Comparison of ENCODE assay signal across 16 cellular contexts in the genomic region with DNA sequence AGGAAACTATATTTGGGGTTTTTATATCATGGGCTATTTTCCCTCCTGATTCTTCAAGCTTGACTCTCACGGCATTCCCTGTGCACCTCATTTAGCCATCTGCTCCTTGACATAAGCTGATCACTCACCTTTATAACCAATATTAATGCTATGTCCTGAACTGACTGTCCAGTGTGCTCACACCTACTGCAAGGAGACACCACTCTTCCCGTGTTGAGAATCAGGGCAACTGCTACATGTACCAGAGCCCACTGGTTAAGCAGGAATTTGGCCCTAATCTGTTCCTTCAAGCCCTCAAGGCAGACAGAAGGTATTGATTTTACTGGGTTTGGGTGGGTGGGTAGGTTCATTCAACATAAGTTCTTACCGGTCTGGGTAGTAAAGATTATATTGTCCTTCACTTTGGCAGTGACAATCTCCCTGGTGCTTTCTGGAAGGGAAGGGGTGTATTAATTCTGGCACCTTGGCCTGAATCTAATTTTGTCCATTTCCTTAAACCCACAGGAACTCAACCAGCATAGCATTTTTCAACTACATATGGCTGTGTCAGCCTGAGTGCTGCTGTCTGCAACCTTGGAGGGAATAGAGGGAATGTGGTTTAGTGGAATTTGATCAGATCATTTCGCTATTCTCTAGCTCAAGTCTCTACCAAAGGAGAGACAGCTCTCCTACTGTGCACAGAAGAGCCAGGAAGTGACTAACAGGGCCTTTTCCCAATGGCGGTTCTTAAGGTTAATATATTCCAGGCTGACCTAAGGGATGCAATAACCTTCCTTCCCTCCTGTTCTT.
A peak's percentile ranks its signal among the peaks of the same experiment; 100 is the strongest.
DNase-seq lines count a peak whose midpoint lies in the region; FAIRE-seq and TF ChIP-seq lines count a peak whose summit lies in the region.
"Had no signal": no experiment of that assay in that cellular context is flagged by ENCODE, and none has a peak within 500 bp of the region (broad histone marks: within the 10 kb centered on the region; RNA-seq: fewer than 3 reads in every experiment).

No MANE protein-coding gene starts in this region.

- no peaks in the 10 kb centered on the region for H3K4me1 ChIP-seq in ovary (ENCODE audit: insufficient read depth)
- H3K4me1 ChIP-seq: left lung had no signal

- in situ Hi-C loops in astrocyte of the spinal cord (cut with HindIII; ENCODE audit: low sequenced_read_pairs): no loop called here

- no peaks in the 10 kb centered on the region for H3K9me3 ChIP-seq in ovary
- H3K9me3 ChIP-seq: gastrocnemius medialis, left lung, uterus had no signal

- H3K36me3 ChIP-seq in ovary: no peaks in the 10 kb centered on the region
- H3K36me3 ChIP-seq: gastrocnemius medialis, left lung, uterus had no signal

- no peaks in the 10 kb centered on the region for H3K27me3 ChIP-seq in ovary
- H3K27me3 ChIP-seq: gastrocnemius medialis, left lung, uterus had no signal

- DNase-seq in AG09309 (ENCODE audit: low read depth) (peak; percentile 83), HTR-8/SVneo (ENCODE audit: insufficient read length, low spot score) (peak; percentile 18), astrocyte of the spinal cord (ENCODE audit: low read depth, low spot score) (peak; percentile 96), iPS DF 19.7 (ENCODE audit: low read depth, low spot score) (peak; percentile 42), medulla oblongata (ENCODE audit: extremely low spot score) (no peak), mucosa of gallbladder (ENCODE audit: low spot score) (no peak), ovary (no peak), HuH-7 (ENCODE audit: low spot score) (no peak)
- DNase-seq: activated CD4-positive, alpha-beta T cell treated with anti-CD3 and anti-CD28 coated beads for 36 hours; gastrocnemius medialis; Karpas-422; left lung; NCI-H345; SHP77 treated with DMSO at 0.1 percent for 48 hours; uterus had no signal

- intact Hi-C loops in ovary (cut with DNase I): no loop called here

- H3K4me3 ChIP-seq in AG09309 (ENCODE audit: control insufficient read depth, low read depth, low read length) (no peak overlapping the region), astrocyte of the spinal cord (ENCODE audit: low read depth, low read length) (no peak overlapping the region), ovary (no peak overlapping the region)
- H3K4me3 ChIP-seq: gastrocnemius medialis, left lung, uterus had no signal

- TF ChIP-seq CTCF in AG09309 (IDR thresholded peaks at IDR 0.05; ENCODE audit: control insufficient read depth, insufficient read depth, low read depth, low read length, missing control alignments): no peak
- TF ChIP-seq CTCF in astrocyte of the spinal cord (IDR thresholded peaks at IDR 0.05; ENCODE audit: low read depth, low read length): no peak
- TF ChIP-seq CTCF in ovary (IDR thresholded peaks at IDR 0.05): no peak

- H3K27ac ChIP-seq in ovary: no peak overlapping the region
- H3K27ac ChIP-seq: C4-2B, gastrocnemius medialis, left lung, uterus had no signal

- TF ChIP-seq POLR2A in ovary (IDR thresholded peaks at IDR 0.05): no peak

- FAIRE-seq in HTR-8/SVneo (lab: Jason Lieb, UNC): peak; percentile 23

- no peak for TF ChIP-seq EP300 in ovary (IDR thresholded peaks at IDR 0.05)

- 84 to 90% (median 90%) methylated on average over 5 of the region's 5 CpGs for WGBS in ovary, 3 donors

Comparison
In these comparisons a context has a peak if more than half of its experiments do, and no peak if none do; other contexts are left out.
1. DNase-seq: peak in AG09309 (single experiment), HTR-8/SVneo (single experiment), astrocyte of the spinal cord (single experiment) and iPS DF 19.7 (single experiment); none in medulla oblongata (single experiment), mucosa of gallbladder (single experiment), ovary (0 of 5) and HuH-7 (single experiment).